10 cellular contexts compared by ENCODE assay signal in genomic region chr7:97116308-97116707, GRCh38. TPM values are rescaled to one million over a fixed set of nuclear protein-coding genes. Genes with fewer than 3 reads are reported as not detected.
DNase-seq lines count a peak whose midpoint lies in the region; ATAC-seq and TF ChIP-seq lines count a peak whose summit lies in the region.
"Had no signal": no experiment of that assay in that cellular context is flagged by ENCODE, and none has a peak within 500 bp of the region (broad histone marks: within the 10 kb centered on the region; RNA-seq: fewer than 3 reads in every experiment).

No MANE protein-coding gene starts in this region.

- H3K27me3 Mint-ChIP-seq in activated naive CD8-positive, alpha-beta T cell = no peaks in the 10 kb centered on the region
- H3K27me3 Mint-ChIP-seq in activated naive CD8-positive, alpha-beta T cell treated with anti-CD3 and anti-CD28 coated beads, Interleukin-2, amount 50 U/mL, for 24 hours = no peaks in the 10 kb centered on the region
- peaks cover 2% of the 10 kb centered on the region for H3K27me3 Mint-ChIP-seq in endodermal cell (ENCODE audit: insufficient read depth)

- TF ChIP-seq CTCF in OCI-LY1 (IDR thresholded peaks at IDR 0.05; ENCODE audit: low read length) = no peak
- TF ChIP-seq CTCF in endodermal cell (conservative IDR thresholded peaks at IDR 0.05) = no peak
- no peak for TF ChIP-seq CTCF in upper lobe of left lung (IDR thresholded peaks at IDR 0.05)

- no peak for TF ChIP-seq POLR2A in upper lobe of left lung (IDR thresholded peaks at IDR 0.05)

- peaks cover 37% of the 10 kb centered on the region for H3K4me1 Mint-ChIP-seq in activated naive CD8-positive, alpha-beta T cell (ENCODE audit: low read depth)
- peaks cover 39% of the 10 kb centered on the region for H3K4me1 Mint-ChIP-seq in activated naive CD8-positive, alpha-beta T cell treated with anti-CD3 and anti-CD28 coated beads, Interleukin-2, amount 50 U/mL, for 24 hours
- peaks cover 8% of the 10 kb centered on the region for H3K4me1 Mint-ChIP-seq in endodermal cell

- peaks cover 35% of the 10 kb centered on the region for H3K79me2 ChIP-seq in OCI-LY1 (ENCODE audit: insufficient read depth, low read length)

- peak overlapping the region; percentile 95 for H3K27ac Mint-ChIP-seq in activated naive CD8-positive, alpha-beta T cell
- H3K27ac Mint-ChIP-seq in activated naive CD8-positive, alpha-beta T cell treated with anti-CD3 and anti-CD28 coated beads, Interleukin-2, amount 50 U/mL, for 24 hours = no peak overlapping the region
- no peak overlapping the region for H3K27ac Mint-ChIP-seq in endodermal cell

- peaks cover 33% of the 10 kb centered on the region for H3K4me1 ChIP-seq in OCI-LY1 (ENCODE audit: insufficient read depth, low read length, severe bottlenecking)
- H3K4me1 ChIP-seq in endodermal cell (ENCODE audit: control insufficient read depth, insufficient read depth, low read length) = no peaks in the 10 kb centered on the region
- H3K4me1 ChIP-seq in upper lobe of left lung = peaks cover 0 to 19% (median 4%) of the 10 kb centered on the region in 4 donors

- H3F3A ChIP-seq in OCI-LY1 (ENCODE audit: insufficient read depth, low read length) = no peaks in the 10 kb centered on the region

- H3K27ac ChIP-seq in OCI-LY1 (ENCODE audit: low read depth, low read length, poor library complexity, severe bottlenecking) = peak overlapping the region; percentile 89
- H3K27ac ChIP-seq in endodermal cell (ENCODE audit: low read depth, low read length) = no peak overlapping the region
- H3K27ac ChIP-seq in upper lobe of left lung = peak overlapping the region in 2 of 4 donors; percentile 86

- no peaks in the 10 kb centered on the region for H3K27me3 ChIP-seq in OCI-LY1 (ENCODE audit: insufficient read depth, low read length)
- H3K27me3 ChIP-seq in endodermal cell (ENCODE audit: control insufficient read depth, insufficient read depth, low read length, poor library complexity, severe bottlenecking) = no peaks in the 10 kb centered on the region
- H3K27me3 ChIP-seq in upper lobe of left lung = no peaks in the 10 kb centered on the region

- no peak for TF ChIP-seq EP300 in upper lobe of left lung (IDR thresholded peaks at IDR 0.05)

- no peak for DNase-seq in activated naive CD8-positive, alpha-beta T cell treated with anti-CD3 and anti-CD28 coated beads, Interleukin-2, amount 50 U/mL, for 24 hours
- no peak for DNase-seq in endodermal cell
- DNase-seq in upper lobe of left lung = peak in 1 of 2 donors; percentile 43
- DNase-seq in NCI-H2081 (lab: John Stamatoyannopoulos, UW) = no peak
- no peak for DNase-seq in effector CD8-positive, alpha-beta T cell (lab: John Stamatoyannopoulos, UW)
- DNase-seq: COR-L47, NCI-H1105 had no signal

- H3K4me2 ChIP-seq in OCI-LY1 (ENCODE audit: low read length) = peak overlapping the region; percentile 65; the same call in 1 of the 2 replicates

- H3K4me3 ChIP-seq in OCI-LY1 (ENCODE audit: low read depth, low read length, poor library complexity, severe bottlenecking) (peak overlapping the region; percentile 91), endodermal cell (ENCODE audit: low read length) (peak overlapping the region; percentile 77), upper lobe of left lung (no peak overlapping the region)

- peak overlapping the region; percentile 12 for H2AFZ ChIP-seq in OCI-LY1 (ENCODE audit: low read length)

- no peak for ATAC-seq in activated naive CD8-positive, alpha-beta T cell treated with anti-CD3 and anti-CD28 coated beads, Interleukin-2, amount 50 U/mL, for 24 hours
- ATAC-seq in upper lobe of left lung (ENCODE audit: low FRiP score in 2 of 2) (peak; percentile 20 to 44), GM19035 (IDR thresholded peaks at IDR 0.05; ENCODE audit: unreplicated experiment) (no peak)

- peaks cover 3% of the 10 kb centered on the region for H3K36me3 Mint-ChIP-seq in activated naive CD8-positive, alpha-beta T cell
- H3K36me3 Mint-ChIP-seq in activated naive CD8-positive, alpha-beta T cell treated with anti-CD3 and anti-CD28 coated beads, Interleukin-2, amount 50 U/mL, for 24 hours (ENCODE audit: low read depth) = peaks cover 20% of the 10 kb centered on the region
- no peaks in the 10 kb centered on the region for H3K36me3 Mint-ChIP-seq in endodermal cell (ENCODE audit: low read depth)

- H3K9me2 ChIP-seq in OCI-LY1 (ENCODE audit: low read depth, low read length) = no peaks in the 10 kb centered on the region

- WGBS in endodermal cell (ENCODE audit: insufficient coverage in 1 of 2, insufficient read length in 1 of 2), 2 experiments = 94 to 95% methylated on average over 5 of the region's 5 CpGs
- 77 to 84% methylated on average over 5 of the region's 5 CpGs for WGBS in upper lobe of left lung, 2 donors

- H3K9me3 Mint-ChIP-seq in activated naive CD8-positive, alpha-beta T cell (ENCODE audit: low read depth) = no peaks in the 10 kb centered on the region
- H3K9me3 Mint-ChIP-seq in activated naive CD8-positive, alpha-beta T cell treated with anti-CD3 and anti-CD28 coated beads, Interleukin-2, amount 50 U/mL, for 24 hours = no peaks in the 10 kb centered on the region
- H3K9me3 Mint-ChIP-seq in endodermal cell = peaks cover 6% of the 10 kb centered on the region

- 0 out of 2 replicates have a peak, but pooled peaks cover 4% of the 10 kb centered on the region for H3K9me3 ChIP-seq in OCI-LY1 (ENCODE audit: low read length)
- peaks cover 8% of the 10 kb centered on the region for H3K9me3 ChIP-seq in endodermal cell (ENCODE audit: control insufficient read depth, low read length)
- no peaks in the 10 kb centered on the region for H3K9me3 ChIP-seq in upper lobe of left lung

- H3K36me3 ChIP-seq in OCI-LY1 (ENCODE audit: insufficient read depth, low read length) (peaks cover 20% of the 10 kb centered on the region), endodermal cell (ENCODE audit: control insufficient read depth, insufficient read depth, low read length) (no peaks in the 10 kb centered on the region), upper lobe of left lung (no peaks in the 10 kb centered on the region)

- peak overlapping the region; percentile 97 for H3K4me3 Mint-ChIP-seq in activated naive CD8-positive, alpha-beta T cell
- H3K4me3 Mint-ChIP-seq in activated naive CD8-positive, alpha-beta T cell treated with anti-CD3 and anti-CD28 coated beads, Interleukin-2, amount 50 U/mL, for 24 hours = no peak overlapping the region
- no peak overlapping the region for H3K4me3 Mint-ChIP-seq in endodermal cell

- H3K9ac ChIP-seq in OCI-LY1 (ENCODE audit: low read length) (no peak overlapping the region), endodermal cell (ENCODE audit: extremely low read depth, low read length, poor library complexity, severe bottlenecking) (no peak overlapping the region)

- H4K20me1 ChIP-seq in OCI-LY1 (ENCODE audit: insufficient read depth, low read length) = no peaks in the 10 kb centered on the region

RNA-seq across cellular contexts. Expression of gene SDHAF3, which starts 1.2 kb away (rescaled TPM):
- total RNA-seq in endodermal cell (10 to 100 TPM; 20.2 to 22.4 TPM), upper lobe of left lung (10 to 100 TPM in 1 of 6 donors, 1 to 10 TPM in 5; 2.1 to 10.3 (median 7.6) TPM)
- 30.5 TPM for polyA plus RNA-seq in endodermal cell (2013, experiment 1 of 2)
- 34.6 TPM for polyA plus RNA-seq in endodermal cell (2013, experiment 2 of 2)

Comparison
In these comparisons a context has a peak if more than half of its experiments do, and no peak if none do; other contexts are left out.
1. ATAC-seq: peak in upper lobe of left lung (2 of 2); none in activated naive CD8-positive, alpha-beta T cell treated with anti-CD3 and anti-CD28 coated beads, Interleukin-2, amount 50 U/mL, for 24 hours (single experiment) and GM19035 (single experiment).
2. H3K4me3 ChIP-seq: peak in OCI-LY1 (single experiment) and endodermal cell (single experiment); none in upper lobe of left lung (0 of 4).